Comparison of ENCODE assay signal across 29 cellular contexts in the genomic region with DNA sequence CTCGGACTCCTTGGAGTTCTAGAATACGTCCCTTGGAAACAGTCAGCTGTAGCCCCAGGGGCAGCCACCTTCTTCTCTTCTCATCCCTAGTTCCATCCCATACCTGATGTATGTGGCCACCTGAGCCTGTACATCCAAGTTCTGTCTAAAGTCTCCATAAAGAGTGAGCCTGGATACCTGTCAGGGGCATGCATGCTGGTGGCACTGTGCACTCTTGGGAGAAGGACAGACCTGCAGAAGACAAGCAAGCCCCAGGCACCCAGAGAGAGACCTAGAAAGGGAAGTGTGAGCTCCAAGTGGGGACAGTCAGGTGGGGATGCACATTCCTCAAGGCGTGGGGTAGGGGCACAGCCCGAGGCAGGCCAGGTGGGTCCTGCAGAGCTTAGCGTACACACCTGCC. TPM values are rescaled to one million over a fixed set of nuclear protein-coding genes. Genes with fewer than 3 reads are reported as not detected.
"Had no signal": no experiment of that assay in that cellular context is flagged by ENCODE, and none has a peak within 500 bp of the region (broad histone marks: within the 10 kb centered on the region; RNA-seq: fewer than 3 reads in every experiment).

No MANE protein-coding gene starts in this region.

- H3K9me3 Mint-ChIP-seq: mesothelial cell of epicardium; naive B cell; natural killer cell; nephron progenitor cell; neural progenitor cell; stimulated activated naive B cell treated with anti-CD40 and anti-IgM and Interleukin-4, amounts not matched to agents 10 μg/mL and 1 μg/mL and 100 μg/mL, for 72 hours had no signal

- H3K4me1 Mint-ChIP-seq: naive B cell had no signal

- H3K9me3 ChIP-seq: left ventricle myocardium inferior, neutrophil, ovary, right atrium auricular region, right lobe of liver, stomach, testis, thyroid gland, transverse colon, upper lobe of left lung had no signal

- H3K4me1 ChIP-seq: right lobe of liver, testis, transverse colon had no signal

- H3K27ac ChIP-seq: left ventricle myocardium inferior, neural progenitor cell, neutrophil, ovary, right atrium auricular region, right lobe of liver, stomach, testis, thyroid gland, transverse colon, upper lobe of left lung had no signal

- H3K27me3 ChIP-seq: neural progenitor cell, neutrophil, ovary, right atrium auricular region, right lobe of liver, stomach, testis, thyroid gland, transverse colon, upper lobe of left lung had no signal

- H3K4me3 Mint-ChIP-seq: mesothelial cell of epicardium; naive B cell; natural killer cell; nephron progenitor cell; neural progenitor cell; stimulated activated naive B cell treated with anti-CD40 and anti-IgM and Interleukin-4, amounts not matched to agents 10 μg/mL and 1 μg/mL and 100 μg/mL, for 72 hours had no signal

- DNase-seq: hypothalamus; islet precursor cell; left ventricle myocardium inferior; mesendoderm; naive B cell; natural killer cell; nephron progenitor cell; occipital lobe; ovary; right lobe of liver; stimulated activated CD4-positive, alpha-beta T cell treated with anti-CD3 and anti-CD28 coated beads, Interleukin-1b, Interleukin-23, amount 100 ng/mL, for 48 hours; stimulated activated CD4-positive, alpha-beta T cell treated with anti-CD3 and anti-CD28 coated beads, Interleukin-2, amount 100 ng/mL, for 48 hours; stimulated activated CD4-positive, alpha-beta T cell treated with anti-CD3 and anti-CD28 coated beads, Interleukin-4, amount 100 ng/mL, for 4 hours; stimulated activated CD8-positive, alpha-beta memory T cell treated with anti-CD3 and anti-CD28 coated beads, Interleukin-4, amount 100 ng/mL, for 48 hours; stimulated activated naive B cell treated with anti-CD40 and anti-IgM and Interleukin-4, amounts not matched to agents 10 μg/mL and 1 μg/mL and 100 μg/mL, for 72 hours; stimulated activated naive CD8-positive, alpha-beta T cell treated with anti-CD3 and anti-CD28 coated beads, Interleukin-15, Interleukin-2, amounts not matched to agents 100 U/mL and 50 U/mL, for 24 hours; stomach; testis; transverse colon had no signal

- H3K36me3 Mint-ChIP-seq: mesothelial cell of epicardium; naive B cell; natural killer cell; neural progenitor cell; stimulated activated naive B cell treated with anti-CD40 and anti-IgM and Interleukin-4, amounts not matched to agents 10 μg/mL and 1 μg/mL and 100 μg/mL, for 72 hours had no signal

- H3K27ac Mint-ChIP-seq: mesothelial cell of epicardium; naive B cell; natural killer cell; nephron progenitor cell; stimulated activated naive B cell treated with anti-CD40 and anti-IgM and Interleukin-4, amounts not matched to agents 10 μg/mL and 1 μg/mL and 100 μg/mL, for 72 hours had no signal

- H3K36me3 ChIP-seq: left ventricle myocardium inferior, neural progenitor cell, neutrophil, ovary, right atrium auricular region, right lobe of liver, stomach, thyroid gland, transverse colon, upper lobe of left lung had no signal

- H3K4me3 ChIP-seq: left ventricle myocardium inferior, lung, neural progenitor cell, ovary, right atrium auricular region, right lobe of liver, smooth muscle cell, stomach, testis, thyroid gland, transverse colon, upper lobe of left lung had no signal

RNA-seq across cellular contexts. Expression of a gene that starts 21.4 kb away (rescaled TPM):
- total RNA-seq: left ventricle myocardium inferior, natural killer cell, progenitor cell of endocrine pancreas, pulmonary artery endothelial cell, right atrium auricular region, right lobe of liver, smooth muscle cell, transverse colon had no signal
